8 cellular contexts compared by ENCODE assay signal in genomic region chr21:25572895-25573310, GRCh38. TPM values are rescaled to one million over a fixed set of nuclear protein-coding genes. Genes with fewer than 3 reads are reported as not detected.
DNase-seq lines count a peak whose midpoint lies in the region; ATAC-seq and TF ChIP-seq lines count a peak whose summit lies in the region.

No MANE protein-coding gene starts in this region.

- peaks cover 9 to 73% (median 58%) of the 10 kb centered on the region in 11 experiments; a peak in 21 of 22 replicates for H3K36me3 ChIP-seq in BLaER1 treated with 17β-estradiol and CSF1 and Interleukin-3, amounts not matched to agents 10 nM and 100 nM
- H3K36me3 ChIP-seq in ascending aorta (peaks cover 2 to 4% of the 10 kb centered on the region in 2 donors), ovary (no peaks in the 10 kb centered on the region), thyroid gland (no peaks in the 10 kb centered on the region)

- no peak for TF ChIP-seq EP300 in ovary (IDR thresholded peaks at IDR 0.05)

- peak overlapping the region in 10 of 11 experiments; percentile 16 to 73 (median 36); a peak in 16 of 22 replicates for H3K9ac ChIP-seq in BLaER1 treated with 17β-estradiol and CSF1 and Interleukin-3, amounts not matched to agents 10 nM and 100 nM

- H3K9me3 ChIP-seq in BLaER1 treated with 17β-estradiol and CSF1 and Interleukin-3, amounts not matched to agents 10 nM and 100 nM (replicated peaks in 1 of 11): no peaks in the 10 kb centered on the region
- H3K9me3 ChIP-seq in ascending aorta (no peaks in the 10 kb centered on the region), ovary (no peaks in the 10 kb centered on the region), thyroid gland (no peaks in the 10 kb centered on the region)

- peak overlapping the region in 6 of 10 experiments; percentile 4 to 46 (median 40); a peak in 9 of 20 replicates for H3K4me3 ChIP-seq in BLaER1 treated with 17β-estradiol and CSF1 and Interleukin-3, amounts not matched to agents 10 nM and 100 nM
- H3K4me3 ChIP-seq in ascending aorta (no peak overlapping the region), ovary (no peak overlapping the region), thyroid gland (replicated peaks in 1 of 3) (no peak overlapping the region)

- no peak for DNase-seq in ascending aorta (ENCODE audit: low spot score in 2 of 2)
- no peak for DNase-seq in COLO668 (lab: John Stamatoyannopoulos, UW; ENCODE audit: unreplicated experiment)
- no peak for DNase-seq in ovary
- no peak for DNase-seq in thyroid gland
- DNase-seq in NCI-H1092 (lab: John Stamatoyannopoulos, UW): no peak

- peak; percentile 23 for ATAC-seq in GM19463 (IDR thresholded peaks at IDR 0.05; ENCODE audit: unreplicated experiment)
- ATAC-seq in HG03442 (IDR thresholded peaks at IDR 0.05; ENCODE audit: unreplicated experiment): peak; percentile 46

- WGBS in ovary, 3 donors: 67 to 74% (median 73%) methylated on average over 2 of the region's 2 CpGs
- 72 to 84% methylated on average over 2 of the region's 2 CpGs for WGBS in thyroid gland, 2 donors

- peaks cover 0 to 24% (median 0%) of the 10 kb centered on the region in 11 experiments; a peak in 9 of 22 replicates for H4K20me1 ChIP-seq in BLaER1 treated with 17β-estradiol and CSF1 and Interleukin-3, amounts not matched to agents 10 nM and 100 nM

- H3K4me2 ChIP-seq in BLaER1 treated with 17β-estradiol and CSF1 and Interleukin-3, amounts not matched to agents 10 nM and 100 nM: peak overlapping the region; percentile 52 to 81 (median 73)

- TF ChIP-seq CTCF in ascending aorta (IDR thresholded peaks at IDR 0.05): no peak
- TF ChIP-seq CTCF in ovary (IDR thresholded peaks at IDR 0.05): no peak
- TF ChIP-seq CTCF in thyroid gland (IDR thresholded peaks at IDR 0.05): no peak

- intact Hi-C loops in ascending aorta (cut with DNase I) (no loop called here), ovary (cut with DNase I) (no loop called here), thyroid gland (cut with DNase I) (no loop called here)

- peak overlapping the region; percentile 0 to 75 (median 62); a peak in 21 of 22 replicates for H3K27ac ChIP-seq in BLaER1 treated with 17β-estradiol and CSF1 and Interleukin-3, amounts not matched to agents 10 nM and 100 nM
- H3K27ac ChIP-seq in ascending aorta (peak overlapping the region; percentile 10 to 63), ovary (no peak overlapping the region), thyroid gland (no peak overlapping the region)

- H3K4me1 ChIP-seq in BLaER1 treated with 17β-estradiol and CSF1 and Interleukin-3, amounts not matched to agents 10 nM and 100 nM: peaks cover 27 to 62% (median 51%) of the 10 kb centered on the region in 10 experiments
- peaks cover 0 to 16% of the 10 kb centered on the region in 2 donors for H3K4me1 ChIP-seq in ascending aorta
- no peaks in the 10 kb centered on the region for H3K4me1 ChIP-seq in ovary (ENCODE audit: insufficient read depth)
- no peaks in the 10 kb centered on the region for H3K4me1 ChIP-seq in thyroid gland

- TF ChIP-seq POLR2A in ovary (IDR thresholded peaks at IDR 0.05): no peak
- TF ChIP-seq POLR2A in thyroid gland (IDR thresholded peaks at IDR 0.05): no peak

- H3K27me3 ChIP-seq in BLaER1 treated with 17β-estradiol and CSF1 and Interleukin-3, amounts not matched to agents 10 nM and 100 nM: no peaks in the 10 kb centered on the region
- H3K27me3 ChIP-seq in ascending aorta: no peaks in the 10 kb centered on the region
- H3K27me3 ChIP-seq in ovary: no peaks in the 10 kb centered on the region
- H3K27me3 ChIP-seq in thyroid gland: no peaks in the 10 kb centered on the region

RNA-seq across cellular contexts. Expression of gene MRPL39, which starts 34.4 kb away (rescaled TPM):
- total RNA-seq in ascending aorta (26.1 TPM), ovary (10 to 100 TPM; 15.3 to 22.7 (median 19.0) TPM), thyroid gland (10 to 100 TPM; 16.1 to 23.0 (median 19.9) TPM)
- polyA plus RNA-seq in ovary: 10 to 100 TPM; 18.4 to 26.3 TPM

Comparison
In these comparisons a context has a peak if more than half of its experiments do, and no peak if none do; other contexts are left out.
1. H3K27ac ChIP-seq: peak in BLaER1 treated with 17β-estradiol and CSF1 and Interleukin-3, amounts not matched to agents 10 nM and 100 nM (11 of 11) and ascending aorta (2 of 2); none in ovary (0 of 2) and thyroid gland (0 of 3).
2. H3K4me3 ChIP-seq: peak in BLaER1 treated with 17β-estradiol and CSF1 and Interleukin-3, amounts not matched to agents 10 nM and 100 nM (6 of 10); none in ascending aorta (0 of 2), ovary (single experiment) and thyroid gland (0 of 3).